ENCODE assay signal across 24 cellular contexts in the genomic region with DNA sequence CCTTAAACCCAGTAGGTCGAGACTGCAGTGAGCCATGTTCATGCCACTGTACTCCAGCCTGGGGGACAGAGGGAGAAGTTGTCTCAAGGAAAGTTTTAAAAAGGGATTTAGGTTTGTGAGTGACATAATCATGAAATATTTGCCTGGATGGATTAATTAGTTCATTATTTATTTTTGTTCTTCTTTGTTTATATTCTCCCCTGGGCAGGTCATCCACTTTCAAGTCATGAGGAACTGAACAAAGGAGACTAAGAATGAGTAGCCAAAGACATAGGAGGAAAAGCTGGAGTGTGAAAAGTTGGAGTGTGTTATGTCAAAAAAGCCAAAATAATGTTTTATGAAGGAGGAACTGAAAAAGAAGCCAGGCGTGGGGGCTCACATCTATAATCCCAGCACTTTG. TPM values are rescaled to one million over a fixed set of nuclear protein-coding genes. Genes with fewer than 3 reads are reported as not detected.
DNase-seq lines count a peak whose midpoint lies in the region; ATAC-seq, FAIRE-seq and TF ChIP-seq lines count a peak whose summit lies in the region.
"Had no signal": no experiment of that assay in that cellular context is flagged by ENCODE, and none has a peak within 500 bp of the region (broad histone marks: within the 10 kb centered on the region; RNA-seq: fewer than 3 reads in every experiment).

No MANE protein-coding gene starts in this region.

- TF ChIP-seq POLR2A in GM12891 (IDR thresholded peaks at IDR 0.05; ENCODE audit: low read depth, low read length): no peak

- DNase-seq in GM12891 (ENCODE audit: insufficient read length, low spot score) (no peak), LNCaP clone FGC (ENCODE audit: low read depth) (peak; percentile 19), MV-4-11 (lab: John Stamatoyannopoulos, UW) (peak; percentile 56), mucosa of gallbladder (ENCODE audit: low spot score) (no peak)
- DNase-seq: 8988T; ACHN; BE2C; C1 segment of cervical spinal cord; Caco-2; Calu3; CD4-positive, alpha-beta T cell; CD8-positive, alpha-beta T cell; DMS79 treated with DMSO at 0.1 percent for 48 hours; GF-D8 had no signal

- no peak for TF ChIP-seq CTCF in LNCaP clone FGC (IDR thresholded peaks at IDR 0.05; ENCODE audit: control insufficient read depth, extremely low read depth, insufficient read depth)

- no peak overlapping the region for H3K4me3 ChIP-seq in LNCaP clone FGC (ENCODE audit: low read depth, low read length)
- H3K4me3 ChIP-seq: BLaER1 had no signal

- ATAC-seq in HG02678 (IDR thresholded peaks at IDR 0.05; ENCODE audit: unreplicated experiment) (no peak), GM18519 (IDR thresholded peaks at IDR 0.05; ENCODE audit: low FRiP score, unreplicated experiment) (no peak), HG02970 (IDR thresholded peaks at IDR 0.05; ENCODE audit: low FRiP score, unreplicated experiment) (no peak)
- ATAC-seq: CD8-positive, alpha-beta T cell had no signal

- FAIRE-seq in GM12891 (lab: Jason Lieb, UNC): no peak
- FAIRE-seq: A204.1, D721Med, G401.6, GM12892, GM18507, GM19239 had no signal

TF ChIP-seq in GM12891, 5 proteins besides CTCF, POLR2A, EP300 and RAD21:
- TF ChIP-seq SPI1 (IDR thresholded peaks at IDR 0.05; ENCODE audit: low read depth, low read length): 0 out of 2 replicates have a peak, but pooled peaks have one; percentile 3
- TF ChIP-seq PAX5 (IDR thresholded peaks at IDR 0.05; ENCODE audit: insufficient read depth, low read length, severe bottlenecking): no peak

RNA-seq across cellular contexts. Expression of a gene that starts 17.7 kb away (rescaled TPM):
- 46.1 TPM for polyA plus RNA-seq in GM12891 (2012; ENCODE audit: low read depth, missing spikeins)
- 46.5 TPM for total RNA-seq in mucosa of gallbladder

RNA-seq across cellular contexts. Expression of a gene that starts 36.3 kb away (rescaled TPM):
- polyA plus RNA-seq in GM12891 (2012; ENCODE audit: low read depth, missing spikeins): 8.6 TPM
- total RNA-seq in mucosa of gallbladder: 29.7 TPM

Comparison
In these comparisons a context has a peak if more than half of its experiments do, and no peak if none do; other contexts are left out.
1. DNase-seq: peak in LNCaP clone FGC (single experiment) and MV-4-11 (single experiment); none in GM12891 (single experiment) and mucosa of gallbladder (single experiment).